17 cellular contexts compared by ENCODE assay signal in the genomic region with DNA sequence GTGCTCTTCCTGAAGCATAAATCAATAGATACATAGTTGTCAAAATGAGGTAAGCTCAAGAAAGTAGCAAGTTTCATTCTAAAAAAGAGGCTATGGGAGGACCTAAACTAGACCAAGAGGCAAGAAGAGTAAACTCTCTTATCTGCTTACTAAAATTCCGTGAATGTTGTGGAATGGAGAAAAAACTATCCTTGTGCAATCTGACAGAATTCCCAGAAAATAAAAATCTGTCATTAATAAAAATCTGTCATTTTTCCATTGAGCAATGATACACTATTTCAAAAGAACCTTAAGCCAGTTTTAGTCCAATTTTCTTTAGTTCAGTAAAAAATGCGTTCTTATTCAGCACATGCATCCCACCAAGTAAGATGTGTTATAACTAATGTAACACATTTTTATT. TPM values are rescaled to one million over a fixed set of nuclear protein-coding genes. Genes with fewer than 3 reads are reported as not detected.
DNase-seq lines count a peak whose midpoint lies in the region; ATAC-seq and TF ChIP-seq lines count a peak whose summit lies in the region.
"Had no signal": no experiment of that assay in that cellular context is flagged by ENCODE, and none has a peak within 500 bp of the region (broad histone marks: within the 10 kb centered on the region; RNA-seq: fewer than 3 reads in every experiment).

No MANE protein-coding gene starts in this region.

- no peak overlapping the region for H3K4me3 ChIP-seq in AG10803 (ENCODE audit: low read length)
- no peak overlapping the region for H3K4me3 ChIP-seq in fibroblast of the aortic adventitia (ENCODE audit: low read depth, low read length)
- H3K4me3 ChIP-seq in aorta (ENCODE audit: low read length in 2 of 2): no peak overlapping the region
- H3K4me3 ChIP-seq: GM12878 had no signal

- no peaks in the 10 kb centered on the region for H3K4me1 ChIP-seq in aorta (ENCODE audit: control insufficient read depth in 1 of 2, insufficient read depth in 2 of 2, low read length in 2 of 2)

- H3K9me3 ChIP-seq in aorta (ENCODE audit: control insufficient read depth, low read length): no peaks in the 10 kb centered on the region

- 24 to 33% methylated on average over 2 of the region's 2 CpGs for whole genome bisulfite sequencing in aorta, 2 donors

- H3K27me3 ChIP-seq in aorta (ENCODE audit: control insufficient read depth in 1 of 2, insufficient read depth in 2 of 2, low read length in 1 of 2): no peaks in the 10 kb centered on the region

- DNase-seq in AG10803 (ENCODE audit: low read depth) (peak; percentile 52), amniotic epithelial cell (ENCODE audit: low read depth) (peak; percentile 74), fibroblast of the aortic adventitia (ENCODE audit: low read depth) (peak; percentile 70), sciatic nerve (ENCODE audit: low spot score) (no peak), aorta (no peak), NCI-H1105 (lab: John Stamatoyannopoulos, UW) (no peak)
- DNase-seq: 8988T; ACHN; C1 segment of cervical spinal cord; Calu3; CD4-positive, alpha-beta T cell; DMS 273 treated with DMSO at 0.1 percent for 48 hours; HCEC 1CT; HFFc6 had no signal

- H3K36me3 ChIP-seq in aorta (ENCODE audit: control insufficient read depth in 1 of 2, insufficient read depth in 2 of 2, low read length in 1 of 2): no peaks in the 10 kb centered on the region

- intact Hi-C loops in sciatic nerve (cut with DNase I): no loop called here
- intact Hi-C loops in aorta (cut with DNase I): no loop called here

- H3K27ac ChIP-seq in aorta (ENCODE audit: low read depth in 1 of 2, low read length in 2 of 2): no peak overlapping the region
- H3K27ac ChIP-seq: HL-60 had no signal

- peak; percentile 66 for ATAC-seq in sciatic nerve
- no peak for ATAC-seq in aorta (ENCODE audit: low FRiP score)
- ATAC-seq in HG02642 (IDR thresholded peaks at IDR 0.05; ENCODE audit: poor library complexity, unreplicated experiment): no peak
- ATAC-seq: GM12878 had no signal

- TF ChIP-seq CTCF in AG10803 (conservative IDR thresholded peaks at IDR 0.05; ENCODE audit: low read length) (no peak), fibroblast of the aortic adventitia (IDR thresholded peaks at IDR 0.05; ENCODE audit: insufficient read depth, low read length) (no peak)

RNA-seq across cellular contexts. Expression of a gene that starts 15.9 kb away (rescaled TPM):
- total RNA-seq in fibroblast of the aortic adventitia (ENCODE audit: low replicate concordance) (5.5 and 15.9 TPM in 2 replicates), sciatic nerve (13.6 TPM), aorta (10 to 100 TPM in 1 of 2 donors, 1 to 10 TPM in 1; 5.7 to 10.9 TPM)
- 1 to 10 TPM; 1.5 to 6.0 TPM for polyA plus RNA-seq in aorta

Comparison
In these comparisons a context has a peak if more than half of its experiments do, and no peak if none do; other contexts are left out.
1. DNase-seq: peak in AG10803 (single experiment), amniotic epithelial cell (single experiment) and fibroblast of the aortic adventitia (single experiment); none in sciatic nerve (single experiment), aorta (0 of 2) and NCI-H1105 (single experiment).